1 cellular context compared by ENCODE assay signal in the genomic region with DNA sequence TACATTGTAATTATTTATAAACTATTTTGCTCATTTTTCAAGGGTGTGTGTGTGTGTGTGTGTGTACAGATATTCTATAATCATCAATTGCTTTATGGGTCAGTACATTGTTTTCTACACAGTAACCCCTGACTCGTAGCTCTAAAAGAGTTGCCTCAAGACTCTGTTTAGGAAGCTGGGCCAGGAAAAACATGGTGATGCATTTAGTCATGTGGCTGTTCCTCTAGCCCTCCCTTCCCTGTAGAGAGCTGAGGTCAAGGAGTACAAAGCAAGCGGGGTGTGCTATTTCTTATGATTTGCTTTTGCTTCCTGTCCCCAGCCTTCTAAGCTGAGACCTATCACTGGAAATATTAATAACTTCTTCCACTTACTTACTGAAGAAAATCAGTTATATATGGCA.
TF ChIP-seq lines count a peak whose summit lies in the region.

No MANE protein-coding gene starts in this region.

TF ChIP-seq in GM23338, 12 proteins besides CTCF, POLR2A, EP300 and RAD21 (continued from another document):
- TF ChIP-seq, protein P1, sequence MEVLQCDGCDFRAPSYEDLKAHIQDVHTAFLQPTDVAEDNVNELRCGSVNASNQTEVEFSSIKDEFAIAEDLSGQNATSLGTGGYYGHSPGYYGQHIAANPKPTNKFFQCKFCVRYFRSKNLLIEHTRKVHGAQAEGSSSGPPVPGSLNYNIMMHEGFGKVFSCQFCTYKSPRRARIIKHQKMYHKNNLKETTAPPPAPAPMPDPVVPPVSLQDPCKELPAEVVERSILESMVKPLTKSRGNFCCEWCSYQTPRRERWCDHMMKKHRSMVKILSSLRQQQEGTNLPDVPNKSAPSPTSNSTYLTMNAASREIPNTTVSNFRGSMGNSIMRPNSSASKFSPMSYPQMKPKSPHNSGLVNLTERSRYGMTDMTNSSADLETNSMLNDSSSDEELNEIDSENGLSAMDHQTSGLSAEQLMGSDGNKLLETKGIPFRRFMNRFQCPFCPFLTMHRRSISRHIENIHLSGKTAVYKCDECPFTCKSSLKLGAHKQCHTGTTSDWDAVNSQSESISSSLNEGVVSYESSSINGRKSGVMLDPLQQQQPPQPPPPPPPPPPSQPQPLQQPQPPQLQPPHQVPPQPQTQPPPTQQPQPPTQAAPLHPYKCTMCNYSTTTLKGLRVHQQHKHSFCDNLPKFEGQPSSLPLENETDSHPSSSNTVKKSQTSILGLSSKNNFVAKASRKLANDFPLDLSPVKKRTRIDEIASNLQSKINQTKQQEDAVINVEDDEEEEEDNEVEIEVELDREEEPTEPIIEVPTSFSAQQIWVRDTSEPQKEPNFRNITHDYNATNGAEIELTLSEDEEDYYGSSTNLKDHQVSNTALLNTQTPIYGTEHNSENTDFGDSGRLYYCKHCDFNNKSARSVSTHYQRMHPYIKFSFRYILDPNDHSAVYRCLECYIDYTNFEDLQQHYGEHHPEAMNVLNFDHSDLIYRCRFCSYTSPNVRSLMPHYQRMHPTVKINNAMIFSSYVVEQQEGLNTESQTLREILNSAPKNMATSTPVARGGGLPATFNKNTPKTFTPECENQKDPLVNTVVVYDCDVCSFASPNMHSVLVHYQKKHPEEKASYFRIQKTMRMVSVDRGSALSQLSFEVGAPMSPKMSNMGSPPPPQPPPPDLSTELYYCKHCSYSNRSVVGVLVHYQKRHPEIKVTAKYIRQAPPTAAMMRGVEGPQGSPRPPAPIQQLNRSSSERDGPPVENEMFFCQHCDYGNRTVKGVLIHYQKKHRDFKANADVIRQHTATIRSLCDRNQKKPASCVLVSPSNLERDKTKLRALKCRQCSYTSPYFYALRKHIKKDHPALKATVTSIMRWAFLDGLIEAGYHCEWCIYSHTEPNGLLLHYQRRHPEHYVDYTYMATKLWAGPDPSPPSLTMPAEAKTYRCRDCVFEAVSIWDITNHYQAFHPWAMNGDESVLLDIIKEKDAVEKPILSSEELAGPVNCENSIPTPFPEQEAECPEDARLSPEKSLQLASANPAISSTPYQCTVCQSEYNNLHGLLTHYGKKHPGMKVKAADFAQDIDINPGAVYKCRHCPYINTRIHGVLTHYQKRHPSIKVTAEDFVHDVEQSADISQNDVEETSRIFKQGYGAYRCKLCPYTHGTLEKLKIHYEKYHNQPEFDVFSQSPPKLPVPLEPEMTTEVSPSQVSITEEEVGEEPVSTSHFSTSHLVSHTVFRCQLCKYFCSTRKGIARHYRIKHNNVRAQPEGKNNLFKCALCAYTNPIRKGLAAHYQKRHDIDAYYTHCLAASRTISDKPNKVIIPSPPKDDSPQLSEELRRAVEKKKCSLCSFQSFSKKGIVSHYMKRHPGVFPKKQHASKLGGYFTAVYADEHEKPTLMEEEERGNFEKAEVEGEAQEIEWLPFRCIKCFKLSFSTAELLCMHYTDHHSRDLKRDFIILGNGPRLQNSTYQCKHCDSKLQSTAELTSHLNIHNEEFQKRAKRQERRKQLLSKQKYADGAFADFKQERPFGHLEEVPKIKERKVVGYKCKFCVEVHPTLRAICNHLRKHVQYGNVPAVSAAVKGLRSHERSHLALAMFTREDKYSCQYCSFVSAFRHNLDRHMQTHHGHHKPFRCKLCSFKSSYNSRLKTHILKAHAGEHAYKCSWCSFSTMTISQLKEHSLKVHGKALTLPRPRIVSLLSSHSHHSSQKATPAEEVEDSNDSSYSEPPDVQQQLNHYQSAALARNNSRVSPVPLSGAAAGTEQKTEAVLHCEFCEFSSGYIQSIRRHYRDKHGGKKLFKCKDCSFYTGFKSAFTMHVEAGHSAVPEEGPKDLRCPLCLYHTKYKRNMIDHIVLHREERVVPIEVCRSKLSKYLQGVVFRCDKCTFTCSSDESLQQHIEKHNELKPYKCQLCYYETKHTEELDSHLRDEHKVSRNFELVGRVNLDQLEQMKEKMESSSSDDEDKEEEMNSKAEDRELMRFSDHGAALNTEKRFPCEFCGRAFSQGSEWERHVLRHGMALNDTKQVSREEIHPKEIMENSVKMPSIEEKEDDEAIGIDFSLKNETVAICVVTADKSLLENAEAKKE (CRISPR knock-in tag; IDR thresholded peaks at IDR 0.05), result no peak
- TF ChIP-seq STAT1 (IDR thresholded peaks at IDR 0.05; ENCODE audit: unreplicated experiment), result no peak
- no peak for TF ChIP-seq NANOG (IDR thresholded peaks at IDR 0.05; ENCODE audit: borderline replicate concordance)
